ENCODE assay signal across 16 cellular contexts in the genomic region with DNA sequence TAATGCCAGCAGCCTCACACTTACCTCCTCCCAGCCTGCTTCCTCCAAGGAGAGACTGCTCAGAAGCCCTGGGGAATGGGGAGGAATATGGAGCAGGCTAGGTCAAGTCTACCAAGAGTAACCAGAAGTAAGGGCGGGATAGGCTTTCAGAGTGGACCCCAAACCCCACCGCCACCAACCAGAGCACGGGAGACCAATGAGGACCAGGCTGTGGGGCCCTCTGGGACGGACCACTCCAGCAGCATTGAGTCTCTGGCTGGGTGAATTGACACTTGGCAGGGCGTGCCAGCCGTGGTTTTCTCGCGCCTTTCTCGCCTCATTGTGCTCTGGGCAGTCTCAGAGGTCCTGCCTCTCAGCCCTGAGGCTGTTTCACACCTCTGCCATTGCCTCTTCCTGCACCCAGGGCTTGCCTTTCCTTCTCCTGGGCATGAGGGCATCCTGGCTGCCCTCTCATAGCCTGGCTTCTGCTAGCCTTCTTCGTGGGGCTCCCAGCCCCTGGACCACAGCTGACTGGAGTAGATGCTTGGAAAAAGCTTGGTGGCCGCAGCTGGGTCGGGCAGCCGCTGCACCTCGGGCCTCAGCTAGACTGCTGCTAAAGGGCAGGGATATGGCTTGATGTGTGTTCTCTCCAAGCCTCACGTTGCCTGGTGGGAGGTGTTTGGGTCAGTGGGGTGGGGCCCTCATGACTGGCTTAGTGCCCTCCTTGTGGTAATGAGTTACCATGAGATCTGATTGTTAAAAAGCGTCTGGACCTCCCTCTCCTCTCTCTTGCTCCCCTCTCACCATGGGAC. TPM values are rescaled to one million over a fixed set of nuclear protein-coding genes. Genes with fewer than 3 reads are reported as not detected.
DNase-seq lines count a peak whose midpoint lies in the region; TF ChIP-seq lines count a peak whose summit lies in the region.
"Had no signal": no experiment of that assay in that cellular context is flagged by ENCODE, and none has a peak within 500 bp of the region (broad histone marks: within the 10 kb centered on the region; RNA-seq: fewer than 3 reads in every experiment).

No MANE protein-coding gene starts in this region.

- H3K4me3 ChIP-seq in endodermal cell (ENCODE audit: low read length), result no peak overlapping the region
- no peak overlapping the region for H3K4me3 ChIP-seq in testis
- H3K4me3 ChIP-seq: Peyer's patch had no signal

- H3K4me1 Mint-ChIP-seq in activated T-cell treated with anti-CD3 and anti-CD28 coated beads, Interleukin-2, amount 50 U/mL, for 24 hours (ENCODE audit: low read depth), result no peaks in the 10 kb centered on the region
- peaks cover 17% of the 10 kb centered on the region for H3K4me1 Mint-ChIP-seq in endodermal cell

- H3K9me3 ChIP-seq in endodermal cell (ENCODE audit: control insufficient read depth, low read length) (no peaks in the 10 kb centered on the region), testis (no peaks in the 10 kb centered on the region)
- H3K9me3 ChIP-seq: Peyer's patch had no signal

- no peak for TF ChIP-seq CTCF in endodermal cell (conservative IDR thresholded peaks at IDR 0.05)
- TF ChIP-seq CTCF in testis (IDR thresholded peaks at IDR 0.05), result no peak

- 92 to 96% methylated on average over 9 to 16 of the region's 16 CpGs for WGBS in endodermal cell (ENCODE audit: insufficient coverage in 1 of 2, insufficient read length in 1 of 2), 2 experiments
- 90 to 95% methylated on average over 11 to 16 of the region's 16 CpGs for WGBS in testis, 2 donors

- intact Hi-C loops in testis (cut with DNase I; ENCODE audit: low total_unique reads), result no loop called here

- H3K27me3 Mint-ChIP-seq in activated T-cell treated with anti-CD3 and anti-CD28 coated beads, Interleukin-2, amount 50 U/mL, for 24 hours, result no peaks in the 10 kb centered on the region
- peaks cover 6% of the 10 kb centered on the region for H3K27me3 Mint-ChIP-seq in endodermal cell (ENCODE audit: insufficient read depth)

- no peaks in the 10 kb centered on the region for H3K9me3 Mint-ChIP-seq in activated T-cell treated with anti-CD3 and anti-CD28 coated beads, Interleukin-2, amount 50 U/mL, for 24 hours
- peaks cover 5% of the 10 kb centered on the region for H3K9me3 Mint-ChIP-seq in endodermal cell

- no peak overlapping the region for H3K9ac ChIP-seq in endodermal cell (ENCODE audit: extremely low read depth, low read length, poor library complexity, severe bottlenecking)

- no peak overlapping the region for H3K4me3 Mint-ChIP-seq in activated T-cell treated with anti-CD3 and anti-CD28 coated beads, Interleukin-2, amount 50 U/mL, for 24 hours
- no peak overlapping the region for H3K4me3 Mint-ChIP-seq in endodermal cell

- H3K36me3 ChIP-seq in endodermal cell (ENCODE audit: control insufficient read depth, insufficient read depth, low read length), result no peaks in the 10 kb centered on the region
- no peaks in the 10 kb centered on the region for H3K36me3 ChIP-seq in testis (ENCODE audit: low read depth, missing control alignments)
- H3K36me3 ChIP-seq: Peyer's patch had no signal

- H3K27ac Mint-ChIP-seq in activated T-cell treated with anti-CD3 and anti-CD28 coated beads, Interleukin-2, amount 50 U/mL, for 24 hours, result no peak overlapping the region
- no peak overlapping the region for H3K27ac Mint-ChIP-seq in endodermal cell

- peak; percentile 18 for DNase-seq in activated T-cell treated with anti-CD3 and anti-CD28 coated beads, Interleukin-2, amount 50 U/mL, for 24 hours
- no peak for DNase-seq in activated T-cell treated with anti-CD3 and anti-CD28 coated beads, Interleukin-2, amount 50 U/mL, for 1 hour
- DNase-seq in endodermal cell (peak; percentile 45), mucosa of gallbladder (ENCODE audit: low spot score) (peak; percentile 8), testis (peak; percentile 4), NAMALWA (ENCODE audit: low spot score) (no peak), GF-D8 (lab: John Stamatoyannopoulos, UW) (no peak)
- no peak for DNase-seq in NK-92 treated with Interleukin-12 subunit alpha and Interleukin-12 subunit beta, amount 100 ng/mL, for 24 hours (lab: John Stamatoyannopoulos, UW)
- DNase-seq: COR-L47, DMS53, KG1, NCI-H1092 treated with DMSO at 0.1 percent for 48 hours, NCI-H1694, NCI-H345, Peyer's patch had no signal

- H3K27me3 ChIP-seq in endodermal cell (ENCODE audit: control insufficient read depth, insufficient read depth, low read length, poor library complexity, severe bottlenecking) (no peaks in the 10 kb centered on the region), testis (no peaks in the 10 kb centered on the region)
- H3K27me3 ChIP-seq: Peyer's patch had no signal

- TF ChIP-seq POLR2A in testis (IDR thresholded peaks at IDR 0.05), result no peak

- H3K27ac ChIP-seq in endodermal cell (ENCODE audit: low read depth, low read length) (no peak overlapping the region), testis (no peak overlapping the region)
- H3K27ac ChIP-seq: C4-2B, Peyer's patch had no signal

- H3K4me1 ChIP-seq in endodermal cell (ENCODE audit: control insufficient read depth, insufficient read depth, low read length) (peaks cover 4% of the 10 kb centered on the region), testis (peaks cover 23% of the 10 kb centered on the region)
- H3K4me1 ChIP-seq: Peyer's patch had no signal

- H3K36me3 Mint-ChIP-seq in activated T-cell treated with anti-CD3 and anti-CD28 coated beads, Interleukin-2, amount 50 U/mL, for 24 hours (ENCODE audit: low read depth), result no peaks in the 10 kb centered on the region
- peaks cover 2% of the 10 kb centered on the region for H3K36me3 Mint-ChIP-seq in endodermal cell (ENCODE audit: low read depth)

RNA-seq across cellular contexts. Expression of a gene that starts 40.5 kb away (rescaled TPM):
- total RNA-seq in endodermal cell (100 to 1,000 TPM in 1 of 2 donors, 10 to 100 TPM in 1; 93.0 to 106 TPM), mucosa of gallbladder (90.1 TPM), testis (100 to 1,000 TPM; 143 to 203 TPM)
- 81.5 TPM for polyA plus RNA-seq in endodermal cell (2013, experiment 1 of 2)
- polyA plus RNA-seq in endodermal cell (2013, experiment 2 of 2), result 79.0 TPM
- polyA plus RNA-seq in testis (ENCODE audit: insufficient read depth, low read depth, low replicate concordance), result 58.7 TPM

Comparison
In these comparisons a context has a peak if more than half of its experiments do, and no peak if none do; other contexts are left out.
1. DNase-seq: peak in activated T-cell treated with anti-CD3 and anti-CD28 coated beads, Interleukin-2, amount 50 U/mL, for 24 hours (single experiment), endodermal cell (single experiment), mucosa of gallbladder (single experiment) and testis (single experiment); none in activated T-cell treated with anti-CD3 and anti-CD28 coated beads, Interleukin-2, amount 50 U/mL, for 1 hour (single experiment), NAMALWA (single experiment), GF-D8 (single experiment) and NK-92 treated with Interleukin-12 subunit alpha and Interleukin-12 subunit beta, amount 100 ng/mL, for 24 hours (single experiment).